15 cellular contexts compared by ENCODE assay signal in the genomic region with DNA sequence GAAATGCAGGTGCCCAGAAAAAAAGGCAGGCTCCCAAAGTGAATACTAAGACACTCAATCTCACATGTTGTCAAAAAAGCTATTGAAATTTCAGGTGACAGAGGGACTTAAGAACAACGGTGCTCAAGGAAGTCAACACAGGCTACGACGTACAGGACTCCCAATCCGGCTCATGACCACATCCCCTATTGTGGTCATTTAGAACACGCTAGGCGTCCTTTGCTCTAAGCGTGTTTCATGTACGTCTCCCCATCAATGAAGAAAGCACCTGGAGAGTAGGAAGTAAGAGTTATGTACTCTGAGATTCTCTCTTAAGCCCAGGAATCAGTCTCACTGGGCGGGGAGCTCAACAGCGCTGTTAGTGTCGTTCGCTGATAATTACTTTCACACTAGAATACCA.
DNase-seq lines count a peak whose midpoint lies in the region; ATAC-seq and TF ChIP-seq lines count a peak whose summit lies in the region.
"Had no signal": no experiment of that assay in that cellular context is flagged by ENCODE, and none has a peak within 500 bp of the region (broad histone marks: within the 10 kb centered on the region; RNA-seq: fewer than 3 reads in every experiment).

No MANE protein-coding gene starts in this region.

- H3K4me2 ChIP-seq in Loucy (ENCODE audit: low read depth, low read length, poor library complexity, severe bottlenecking) (peak overlapping the region; percentile 49), osteoblast (ENCODE audit: insufficient read depth, low read length) (no peak overlapping the region), OCI-LY7 (ENCODE audit: low read length) (no peak overlapping the region)

- H3K4me1 ChIP-seq in Loucy (ENCODE audit: insufficient read depth, low read length, poor library complexity, severe bottlenecking) = peaks cover 7% of the 10 kb centered on the region
- H3K4me1 ChIP-seq in osteoblast (ENCODE audit: insufficient read depth, low read length) = peaks cover 18% of the 10 kb centered on the region
- no peaks in the 10 kb centered on the region for H3K4me1 ChIP-seq in OCI-LY7 (ENCODE audit: insufficient read depth, low read length, poor library complexity, severe bottlenecking)

- H3K36me3 Mint-ChIP-seq in activated naive CD4-positive, alpha-beta T cell treated with anti-CD3 and anti-CD28 coated beads for 36 hours (ENCODE audit: low read depth) = no peaks in the 10 kb centered on the region
- no peaks in the 10 kb centered on the region for H3K36me3 Mint-ChIP-seq in activated CD8-positive, alpha-beta T cell treated with anti-CD3 and anti-CD28 coated beads for 36 hours (ENCODE audit: low read depth)

- peak; percentile 75 for ATAC-seq in activated CD8-positive, alpha-beta T cell treated with anti-CD3 and anti-CD28 coated beads for 36 hours
- ATAC-seq in HG03175 (IDR thresholded peaks at IDR 0.05; ENCODE audit: unreplicated experiment) = no peak
- ATAC-seq: HCT116, Panc1, psoas muscle had no signal

- H2AFZ ChIP-seq in Loucy (ENCODE audit: low read length) (peak overlapping the region; percentile 26; the same call in 1 of the 2 replicates), osteoblast (ENCODE audit: low read length) (no peak overlapping the region), OCI-LY7 (ENCODE audit: low read length) (no peak overlapping the region)

- CTCF ChIA-PET in activated naive CD4-positive, alpha-beta T cell treated with anti-CD3 and anti-CD28 coated beads for 36 hours (lab: Charles Lee) = interaction anchor here (1.0 kb wide), 1 partner anchor 120 kb away, joined by 4 read pairs; the partner anchor contains the start of gene TIMM22
- CTCF ChIA-PET in activated CD8-positive, alpha-beta T cell treated with anti-CD3 and anti-CD28 coated beads for 36 hours (lab: Charles Lee) = interaction anchor here (0.5 to 5.5 kb wide), 2 partner anchors 54 to 104 kb away, joined by 3 to 52 read pairs; partner anchors contain the start of gene NXN
- CTCF ChIA-PET in OCI-LY7 (lab: Charles Lee; ENCODE audit: unreplicated experiment) = no interaction called here

- H3K36me3 ChIP-seq in Loucy (ENCODE audit: insufficient read depth, low read length) = no peaks in the 10 kb centered on the region
- H3K36me3 ChIP-seq in osteoblast (ENCODE audit: insufficient read depth, low read length) = no peaks in the 10 kb centered on the region
- no peaks in the 10 kb centered on the region for H3K36me3 ChIP-seq in OCI-LY7 (ENCODE audit: insufficient read depth, low read length)

- H3K4me3 Mint-ChIP-seq in activated naive CD4-positive, alpha-beta T cell treated with anti-CD3 and anti-CD28 coated beads for 36 hours = no peak overlapping the region
- H3K4me3 Mint-ChIP-seq in activated CD8-positive, alpha-beta T cell treated with anti-CD3 and anti-CD28 coated beads for 36 hours = no peak overlapping the region

- POLR2A ChIA-PET in activated CD8-positive, alpha-beta T cell treated with anti-CD3 and anti-CD28 coated beads for 36 hours (lab: Charles Lee) = interaction anchor here (0.6 to 1.1 kb wide), 3 partner anchors 13 to 96 kb away, joined by 3 to 5 read pairs (median 4); no protein-coding TSS in a partner anchor
- POLR2A ChIA-PET in OCI-LY7 (lab: Charles Lee) = no interaction called here

- H3K27me3 ChIP-seq in Loucy (ENCODE audit: insufficient read depth, low read length, poor library complexity, severe bottlenecking) (no peaks in the 10 kb centered on the region), osteoblast (ENCODE audit: insufficient read depth, low read length) (no peaks in the 10 kb centered on the region)

- no peak overlapping the region for H3K27ac ChIP-seq in osteoblast (ENCODE audit: low read depth, low read length)
- H3K27ac ChIP-seq in OCI-LY7 (ENCODE audit: low read depth, low read length, poor library complexity, severe bottlenecking) = no peak overlapping the region
- H3K27ac ChIP-seq: psoas muscle had no signal

- H3K9ac ChIP-seq in Loucy (ENCODE audit: low read depth, low read length, poor library complexity, severe bottlenecking) = no peak overlapping the region

- peaks cover 15% of the 10 kb centered on the region for H3K4me1 Mint-ChIP-seq in activated naive CD4-positive, alpha-beta T cell treated with anti-CD3 and anti-CD28 coated beads for 36 hours (ENCODE audit: low read depth)
- peaks cover 14% of the 10 kb centered on the region for H3K4me1 Mint-ChIP-seq in activated CD8-positive, alpha-beta T cell treated with anti-CD3 and anti-CD28 coated beads for 36 hours (ENCODE audit: low read depth)

- intact Hi-C loops in activated naive CD4-positive, alpha-beta T cell treated with anti-CD3 and anti-CD28 coated beads for 36 hours (cut with micrococcal nuclease) = no loop called here
- intact Hi-C loops in activated CD8-positive, alpha-beta T cell treated with anti-CD3 and anti-CD28 coated beads for 36 hours (cut with micrococcal nuclease) = no loop called here
- intact Hi-C loops in OCI-LY7 (cut with micrococcal nuclease; ENCODE audit: unreplicated experiment) = loop anchor here (5.0 kb wide), 1 partner anchor 121 kb away; the partner anchor contains the start of gene TIMM22

- H3K4me3 ChIP-seq in Loucy (ENCODE audit: low read length, poor library complexity, severe bottlenecking) (peak overlapping the region; percentile 27), osteoblast (ENCODE audit: insufficient read depth, low read length) (no peak overlapping the region), OCI-LY7 (ENCODE audit: low read depth, low read length, poor library complexity, severe bottlenecking) (no peak overlapping the region)
- H3K4me3 ChIP-seq: psoas muscle had no signal

- peak; percentile 30 for DNase-seq in activated naive CD4-positive, alpha-beta T cell treated with anti-CD3 and anti-CD28 coated beads for 36 hours
- no peak for DNase-seq in activated naive CD4-positive, alpha-beta T cell treated with Interleukin-2 at 50 U/mL for 16 hours
- DNase-seq in activated CD8-positive, alpha-beta T cell treated with anti-CD3 and anti-CD28 coated beads for 36 hours = peak; percentile 61
- DNase-seq in osteoblast (ENCODE audit: insufficient read length, low spot score, missing footprints) = peak; percentile 42
- DNase-seq in OCI-LY7 (ENCODE audit: low spot score) = no peak
- no peak for DNase-seq in EL
- DNase-seq: aorta, foreskin fibroblast, NCI-H1092, NCI-H226, psoas muscle had no signal

- TF ChIP-seq CTCF in Loucy (conservative IDR thresholded peaks at IDR 0.05; ENCODE audit: low read length) = peak; percentile 49
- no peak for TF ChIP-seq CTCF in activated CD8-positive, alpha-beta T cell treated with anti-CD3 and anti-CD28 coated beads for 36 hours (IDR thresholded peaks at IDR 0.05)
- no peak for TF ChIP-seq CTCF in osteoblast (IDR thresholded peaks at IDR 0.05; ENCODE audit: extremely low read depth, low read depth, low read length)
- TF ChIP-seq CTCF in OCI-LY7 (conservative IDR thresholded peaks at IDR 0.05; ENCODE audit: low read length) = no peak

- no peak overlapping the region for H3K27ac Mint-ChIP-seq in activated naive CD4-positive, alpha-beta T cell treated with anti-CD3 and anti-CD28 coated beads for 36 hours
- no peak overlapping the region for H3K27ac Mint-ChIP-seq in activated CD8-positive, alpha-beta T cell treated with anti-CD3 and anti-CD28 coated beads for 36 hours

- H3K9me2 ChIP-seq in Loucy (replicated peaks; ENCODE audit: low read depth, low read length) (no peaks in the 10 kb centered on the region), OCI-LY7 (ENCODE audit: insufficient read depth, low read length) (no peaks in the 10 kb centered on the region)

- peaks cover 3% of the 10 kb centered on the region for H3K9me3 Mint-ChIP-seq in activated naive CD4-positive, alpha-beta T cell treated with anti-CD3 and anti-CD28 coated beads for 36 hours
- peaks cover 3% of the 10 kb centered on the region for H3K9me3 Mint-ChIP-seq in activated CD8-positive, alpha-beta T cell treated with anti-CD3 and anti-CD28 coated beads for 36 hours

- H4K20me1 ChIP-seq in Loucy (ENCODE audit: insufficient read depth, low read length, poor library complexity, severe bottlenecking) (no peaks in the 10 kb centered on the region), osteoblast (ENCODE audit: insufficient read depth, low read length) (peaks cover 23% of the 10 kb centered on the region), OCI-LY7 (ENCODE audit: insufficient read depth, low read length) (no peaks in the 10 kb centered on the region)

- no peaks in the 10 kb centered on the region for H3K79me2 ChIP-seq in Loucy (ENCODE audit: insufficient read depth, low read length)
- no peaks in the 10 kb centered on the region for H3K79me2 ChIP-seq in osteoblast (ENCODE audit: insufficient read depth, low read length)
- no peaks in the 10 kb centered on the region for H3K79me2 ChIP-seq in OCI-LY7 (ENCODE audit: insufficient read depth, low read depth, low read length)

- no peaks in the 10 kb centered on the region; the same call in 1 of the 2 replicates for H3K9me3 ChIP-seq in Loucy (ENCODE audit: insufficient read depth, low read depth, low read length)
- H3K9me3 ChIP-seq in osteoblast (ENCODE audit: low read depth, low read length) = no peaks in the 10 kb centered on the region
- H3K9me3 ChIP-seq in OCI-LY7 (ENCODE audit: low read length) = no peaks in the 10 kb centered on the region
- H3K9me3 ChIP-seq: psoas muscle had no signal

- peaks cover 8% of the 10 kb centered on the region for H3K27me3 Mint-ChIP-seq in activated naive CD4-positive, alpha-beta T cell treated with anti-CD3 and anti-CD28 coated beads for 36 hours (ENCODE audit: low read depth)
- peaks cover 18% of the 10 kb centered on the region for H3K27me3 Mint-ChIP-seq in activated CD8-positive, alpha-beta T cell treated with anti-CD3 and anti-CD28 coated beads for 36 hours

- no TSS peak for BruUV-seq in OCI-LY7 (replicated peaks; lab: Mats Ljungman, UMichigan)

- no peaks in the 10 kb centered on the region for H3F3A ChIP-seq in Loucy (ENCODE audit: low read depth)

Comparison
In these comparisons a context has a peak if more than half of its experiments do, and no peak if none do; other contexts are left out.
1. DNase-seq: peak in activated naive CD4-positive, alpha-beta T cell treated with anti-CD3 and anti-CD28 coated beads for 36 hours (single experiment), activated CD8-positive, alpha-beta T cell treated with anti-CD3 and anti-CD28 coated beads for 36 hours (single experiment) and osteoblast (single experiment); none in activated naive CD4-positive, alpha-beta T cell treated with Interleukin-2 at 50 U/mL for 16 hours (single experiment), OCI-LY7 (single experiment) and EL (single experiment).